8 cellular contexts compared by ENCODE assay signal in genomic region chr2:42124051-42124813, GRCh38. TPM values are rescaled to one million over a fixed set of nuclear protein-coding genes. Genes with fewer than 3 reads are reported as not detected.
A peak's percentile ranks its signal among the peaks of the same experiment; 100 is the strongest.
DNase-seq lines count a peak whose midpoint lies in the region; ATAC-seq and TF ChIP-seq lines count a peak whose summit lies in the region.

No MANE protein-coding gene starts in this region.

- no peak for TF ChIP-seq POLR2A in GM18505 (IDR thresholded peaks at IDR 0.05; ENCODE audit: borderline replicate concordance, extremely low read depth, insufficient read depth, insufficient read length)

- H3K27ac Mint-ChIP-seq in immature natural killer cell: peak overlapping the region; percentile 50 to 90 (median 84)

- peaks cover 0 to 15% (median 2%) of the 10 kb centered on the region in 6 donors for H3K9me3 Mint-ChIP-seq in immature natural killer cell

- H3K4me3 Mint-ChIP-seq in immature natural killer cell: peak overlapping the region; percentile 9 to 69 (median 30)

- no peak for TF ChIP-seq CTCF in KMS-11 (conservative IDR thresholded peaks at IDR 0.05; ENCODE audit: low read depth, low read length)

- H3K27me3 Mint-ChIP-seq in immature natural killer cell (ENCODE audit: low read depth in 3 of 3): peaks cover 0 to 7% (median 3%) of the 10 kb centered on the region in 3 donors

- H3K9ac ChIP-seq in KMS-11: peak overlapping the region; percentile 30; the same call in 1 of the 2 replicates

- H3K27me3 ChIP-seq in KMS-11 (ENCODE audit: insufficient read depth, low read depth): no peaks in the 10 kb centered on the region

- peak overlapping the region; percentile 66 for H3K4me2 ChIP-seq in KMS-11

- ATAC-seq in GM18505 (IDR thresholded peaks at IDR 0.05; ENCODE audit: unreplicated experiment) (peak; percentile 65), GM21619 (IDR thresholded peaks at IDR 0.05; ENCODE audit: unreplicated experiment) (peak; percentile 63)

- H4K20me1 ChIP-seq in KMS-11 (ENCODE audit: insufficient read depth): no peaks in the 10 kb centered on the region

- H3K36me3 ChIP-seq in KMS-11 (ENCODE audit: insufficient read depth): no peaks in the 10 kb centered on the region

- peak; percentile 79 to 84 (median 80) for DNase-seq in immature natural killer cell
- DNase-seq in NCI-H1092 treated with DMSO at 0.1 percent for 48 hours (lab: John Stamatoyannopoulos, UW): no peak
- DNase-seq in nucleus accumbens (lab: John Stamatoyannopoulos, UW): no peak
- DNase-seq in activated gamma-delta T cell (lab: John Stamatoyannopoulos, UW): no peak
- no peak for DNase-seq in NAMALWA (ENCODE audit: low spot score)

- peaks cover 92% of the 10 kb centered on the region for H3K4me1 ChIP-seq in KMS-11 (ENCODE audit: low read depth, poor library complexity, severe bottlenecking)

- H3K4me1 Mint-ChIP-seq in immature natural killer cell: peaks cover 54 to 60% of the 10 kb centered on the region in 2 donors

- peak overlapping the region; percentile 5; the same call in 1 of the 2 replicates for H2AFZ ChIP-seq in KMS-11 (ENCODE audit: low read depth)

- no peaks in the 10 kb centered on the region for H3K79me2 ChIP-seq in KMS-11 (ENCODE audit: insufficient read depth, low read depth)

- H3K36me3 Mint-ChIP-seq in immature natural killer cell: peaks cover 0 to 6% (median 5%) of the 10 kb centered on the region in 3 donors

- H3K27ac ChIP-seq in KMS-11: peak overlapping the region; percentile 76

- H3K4me3 ChIP-seq in KMS-11 (IDR thresholded peaks at IDR 0.05; ENCODE audit: insufficient read depth, low read depth, low read length): no peak overlapping the region

RNA-seq across cellular contexts. Expression of gene EML4, which starts 44.9 kb away (rescaled TPM):
- polyA plus RNA-seq in immature natural killer cell: 10 to 100 TPM; 16.1 to 35.3 (median 28.9) TPM

Comparison
In these comparisons a context has a peak if more than half of its experiments do, and no peak if none do; other contexts are left out.
1. DNase-seq: peak in immature natural killer cell (3 of 3); none in NCI-H1092 treated with DMSO at 0.1 percent for 48 hours (single experiment), nucleus accumbens (0 of 56), activated gamma-delta T cell (single experiment) and NAMALWA (single experiment).